Comparison of ENCODE assay signal across 12 cellular contexts in the genomic region with DNA sequence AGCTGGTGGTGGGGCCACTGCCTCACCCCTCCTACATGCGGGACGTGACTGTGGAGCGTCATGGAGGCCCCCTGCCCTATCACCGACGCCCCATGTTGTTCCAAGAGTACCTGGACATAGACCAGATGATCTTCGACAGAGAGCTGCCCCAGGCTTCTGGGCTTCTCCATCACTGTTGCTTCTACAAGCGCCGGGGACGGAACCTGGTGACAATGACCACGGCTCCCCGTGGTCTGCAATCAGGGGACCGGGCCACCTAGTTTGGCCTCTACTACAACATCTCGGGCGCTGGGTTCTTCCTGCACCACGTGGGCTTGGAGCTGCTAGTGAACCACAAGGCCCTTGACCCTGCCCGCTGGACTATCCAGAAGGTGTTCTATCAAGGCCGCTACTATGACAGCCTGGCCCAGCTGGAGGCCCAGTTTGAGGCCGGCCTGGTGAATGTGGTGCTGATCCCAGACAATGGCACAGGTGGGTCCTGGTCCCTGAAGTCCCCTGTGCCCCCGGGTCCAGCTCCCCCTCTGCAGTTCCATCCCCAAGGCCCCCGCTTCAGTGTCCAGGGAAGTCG. TPM values are rescaled to one million over a fixed set of nuclear protein-coding genes. Genes with fewer than 3 reads are reported as not detected.
"Had no signal": no experiment of that assay in that cellular context is flagged by ENCODE, and none has a peak within 500 bp of the region (broad histone marks: within the 10 kb centered on the region; RNA-seq: fewer than 3 reads in every experiment).

No MANE protein-coding gene starts in this region.

RNA-seq across cellular contexts. Expression of a gene that starts 23.4 kb away (rescaled TPM):
- total RNA-seq: ascending aorta had no signal

RNA-seq across cellular contexts. Expression of a gene that starts 32.8 kb away (rescaled TPM):
- total RNA-seq: activated CD4-positive, alpha-beta memory T cell treated with anti-CD3 and anti-CD28 coated beads, Interleukin-2, amount 10 ng/mL, durations not matched to agents 7 days and 5 days; activated CD4-positive, alpha-beta T cell treated with anti-CD3 and anti-CD28 coated beads for 36 hours; activated CD4-positive, alpha-beta T cell treated with anti-CD3 and anti-CD28 coated beads, Interleukin-2, amount 10 ng/mL, durations not matched to agents 7 days and 5 days; activated CD8-positive, alpha-beta memory T cell treated with anti-CD3 and anti-CD28 coated beads, Interleukin-2, amount 10 ng/mL, durations not matched to agents 7 days and 5 days; activated CD8-positive, alpha-beta T cell treated with anti-CD3 and anti-CD28 coated beads, Interleukin-2, amount 10 ng/mL, durations not matched to agents 7 days and 5 days; activated T-helper 2 cell treated with anti-CD3 and anti-CD28 coated beads, Interferon-gamma antibody, Interleukin-2, Interleukin-4, amounts not matched to agents 10 μg/mL and 5 μg/mL and 100 μg/mL, durations not matched to agents 14 hours and 24 hours and 36 hours; ascending aorta; cardiac septum; T-helper 1 cell treated with Interleukin-12 subunit alpha and Interleukin-12 subunit beta and Interleukin-4 antibody, amounts not matched to agents 30 ng/mL and 1 ng/mL, for 36 hours; T-helper 17 cell; T-helper 2 cell treated with Interferon-gamma antibody and Interleukin-4, amounts not matched to agents 100 ng/mL and 5 ng/mL, for 36 hours; WTC11 had no signal
